In the genomic region with DNA sequence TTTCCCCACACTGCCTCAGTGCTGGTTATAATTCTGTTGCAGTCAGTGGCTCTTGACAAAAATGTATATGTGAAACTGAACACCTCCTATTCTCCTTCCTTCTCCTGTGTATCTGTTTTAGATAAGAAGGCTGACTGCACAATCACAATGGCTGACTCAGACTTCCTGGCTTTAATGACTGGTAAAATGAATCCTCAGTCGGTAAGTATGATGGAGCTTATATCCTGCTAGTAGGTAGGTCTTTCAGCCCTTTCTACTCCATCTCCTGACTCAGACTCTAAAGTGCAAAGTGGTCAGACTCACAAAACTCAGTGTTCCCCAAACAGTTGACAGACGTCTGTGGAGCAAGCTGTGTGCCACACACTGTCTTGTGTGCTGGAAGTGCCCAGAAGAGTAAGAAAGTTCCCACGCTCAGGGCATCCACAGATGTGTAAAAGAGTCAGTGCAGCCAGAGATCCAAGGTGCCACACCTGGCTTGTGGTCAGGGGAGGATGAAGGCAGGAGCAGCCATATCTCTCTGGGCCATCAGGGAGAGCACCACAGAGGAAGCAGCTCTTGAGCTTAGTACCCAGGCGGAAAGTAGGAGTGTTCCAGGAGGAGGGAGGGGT, we compare ENCODE assay signal across 10 cellular contexts. TPM values are rescaled to one million over a fixed set of nuclear protein-coding genes. Genes with fewer than 3 reads are reported as not detected.
DNase-seq lines count a peak whose midpoint lies in the region; ATAC-seq, FAIRE-seq and TF ChIP-seq lines count a peak whose summit lies in the region.
"Had no signal": no experiment of that assay in that cellular context is flagged by ENCODE, and none has a peak within 500 bp of the region (broad histone marks: within the 10 kb centered on the region; RNA-seq: fewer than 3 reads in every experiment).

No MANE protein-coding gene starts in this region.

- intact Hi-C loops in PC-9 (cut with micrococcal nuclease; ENCODE audit: unreplicated experiment): loop anchor here (1.0 to 10.0 kb wide), 5 partner anchors 34 to 134 kb away; partner anchors contain the start of genes ECHDC2 and SCP2

- 68 to 72% (median 68%) methylated on average over 4 of the region's 4 CpGs for WGBS in small intestine, 3 donors

- no TSS peak for BruUV-seq in PC-9 (replicated peaks; lab: Mats Ljungman, UMichigan)

- no peaks in the 10 kb centered on the region for H3K9me2 ChIP-seq in PC-9 (ENCODE audit: insufficient read depth)

- H3K27ac ChIP-seq in PC-9: peak overlapping the region; percentile 74
- H3K27ac ChIP-seq in small intestine (ENCODE audit: low read depth in 1 of 2, low read length in 1 of 2): peak overlapping the region in 1 of 2 donors; percentile 42

- H4K20me1 ChIP-seq in PC-9 (ENCODE audit: insufficient read depth): no peaks in the 10 kb centered on the region

- peak; percentile 58 to 62 for ATAC-seq in activated T-cell treated with anti-CD3 and anti-CD28 coated beads, Interleukin-2, amount 50 U/mL, for 4 hours
- ATAC-seq in GM19463 (IDR thresholded peaks at IDR 0.05; ENCODE audit: unreplicated experiment): no peak

- no peak overlapping the region for H2AFZ ChIP-seq in PC-9

- H3K4me1 ChIP-seq in PC-9 (replicated peaks; ENCODE audit: insufficient read depth) (peaks cover 47% of the 10 kb centered on the region), small intestine (ENCODE audit: control insufficient read depth in 2 of 2, insufficient read depth in 1 of 2, low read depth in 1 of 2, low read length in 1 of 2) (no peaks in the 10 kb centered on the region)

- peaks cover 6% of the 10 kb centered on the region; the same call in 1 of the 2 replicates for H3K36me3 ChIP-seq in PC-9 (ENCODE audit: low read depth)
- peaks cover 0 to 10% of the 10 kb centered on the region in 2 donors for H3K36me3 ChIP-seq in small intestine (ENCODE audit: control insufficient read depth in 2 of 2, insufficient read depth in 2 of 2, low read length in 2 of 2)

- CTCF ChIA-PET in PC-9 (lab: Charles Lee): interaction anchor here (0.5 to 1.1 kb wide), 4 partner anchors 21 to 128 kb away, joined by 3 to 8 read pairs (median 4); no protein-coding TSS in a partner anchor

- H3K4me3 ChIP-seq in PC-9 (no peak overlapping the region), epithelial cell of proximal tubule (ENCODE audit: low read depth, low read length) (no peak overlapping the region), small intestine (ENCODE audit: low read depth in 1 of 2, low read length in 2 of 2) (no peak overlapping the region)

- H3K9me3 Mint-ChIP-seq in activated T-cell treated with anti-CD3 and anti-CD28 coated beads, Interleukin-2, amount 50 U/mL, for 4 hours: no peaks in the 10 kb centered on the region
- H3K9me3 Mint-ChIP-seq: naive B cell had no signal

- TF ChIP-seq CTCF in PC-9 (conservative IDR thresholded peaks at IDR 0.05) (no peak), epithelial cell of proximal tubule (conservative IDR thresholded peaks at IDR 0.05; ENCODE audit: low read depth, low read length) (no peak)

- peaks cover 4% of the 10 kb centered on the region for H3K4me1 Mint-ChIP-seq in activated T-cell treated with anti-CD3 and anti-CD28 coated beads, Interleukin-2, amount 50 U/mL, for 4 hours (ENCODE audit: low read depth)

- no peaks in the 10 kb centered on the region for H3K79me2 ChIP-seq in PC-9 (ENCODE audit: low read depth)

- POLR2A ChIA-PET in PC-9 (lab: Charles Lee; ENCODE audit: unreplicated experiment): interaction anchor here (0.6 to 1.1 kb wide), 9 partner anchors 9 to 1651 kb away, joined by 3 to 10 read pairs (median 6); partner anchors contain the start of gene ZYG11A

- no peak for DNase-seq in activated T-cell treated with anti-CD3 and anti-CD28 coated beads, Interleukin-2, amount 50 U/mL, for 4 hours
- DNase-seq in activated T-cell treated with anti-CD3 and anti-CD28 coated beads, Interleukin-2, amount 50 U/mL, for 1 hour: no peak
- peak; percentile 76 to 98 for DNase-seq in PC-9
- DNase-seq in epithelial cell of proximal tubule (ENCODE audit: low read depth): peak; percentile 52
- DNase-seq in small intestine: peak; percentile 58
- DNase-seq in activated gamma-delta T cell (lab: John Stamatoyannopoulos, UW): no peak
- no peak for DNase-seq in NCI-H2171 treated with DMSO at 0.1 percent for 48 hours (lab: John Stamatoyannopoulos, UW)
- DNase-seq: naive B cell had no signal

- no peaks in the 10 kb centered on the region for H3K9me3 ChIP-seq in PC-9 (ENCODE audit: insufficient read depth, low read depth)
- H3K9me3 ChIP-seq in small intestine (ENCODE audit: control insufficient read depth, low read depth): no peaks in the 10 kb centered on the region

- no peak for FAIRE-seq in small intestine (lab: Jason Lieb, UNC)

- H3K4me3 Mint-ChIP-seq in activated T-cell treated with anti-CD3 and anti-CD28 coated beads, Interleukin-2, amount 50 U/mL, for 4 hours: no peak overlapping the region
- H3K4me3 Mint-ChIP-seq: naive B cell had no signal

- H3K4me2 ChIP-seq in PC-9: peak overlapping the region; percentile 59

- H3K27me3 ChIP-seq in PC-9 (ENCODE audit: insufficient read depth, low read depth) (no peaks in the 10 kb centered on the region), small intestine (ENCODE audit: control insufficient read depth in 2 of 2, insufficient read depth in 2 of 2, low read length in 2 of 2) (no peaks in the 10 kb centered on the region)

- peaks cover 31% of the 10 kb centered on the region for H3K36me3 Mint-ChIP-seq in activated T-cell treated with anti-CD3 and anti-CD28 coated beads, Interleukin-2, amount 50 U/mL, for 4 hours (ENCODE audit: insufficient read depth)

- no peaks in the 10 kb centered on the region for H3K27me3 Mint-ChIP-seq in activated T-cell treated with anti-CD3 and anti-CD28 coated beads, Interleukin-2, amount 50 U/mL, for 4 hours (ENCODE audit: low read depth)
- H3K27me3 Mint-ChIP-seq: naive B cell had no signal

- H3F3A ChIP-seq in PC-9 (ENCODE audit: insufficient read depth, low read depth): peaks cover 42% of the 10 kb centered on the region

RNA-seq across cellular contexts. Expression of gene PODN, which starts 14.2 kb away (rescaled TPM):
- total RNA-seq in activated T-cell treated with anti-CD3 and anti-CD28 coated beads, Interleukin-2, amount 50 U/mL, for 4 hours: under 1 TPM in 2 of 3 donors, not detected in 1; 0.11 to 0.23 TPM
- total RNA-seq in PC-9 (2021) (not detected in 2 replicates), epithelial cell of proximal tubule (0.06 TPM in 1 of 2 replicates, not detected in the other)
- polyA plus RNA-seq in small intestine: 10 to 100 TPM in 1 of 3 donors, 1 to 10 TPM in 1, under 1 TPM in 1; 0.45 to 26.4 (median 1.6) TPM
- total RNA-seq: T-helper 2 cell treated with Interferon-gamma antibody and Interleukin-4, amounts not matched to agents 100 ng/mL and 5 ng/mL, for 36 hours had no signal

Comparison
In these comparisons a context has a peak if more than half of its experiments do, and no peak if none do; other contexts are left out.
1. DNase-seq: peak in PC-9 (2 of 2), epithelial cell of proximal tubule (single experiment) and small intestine (single experiment); none in activated T-cell treated with anti-CD3 and anti-CD28 coated beads, Interleukin-2, amount 50 U/mL, for 4 hours (single experiment), activated T-cell treated with anti-CD3 and anti-CD28 coated beads, Interleukin-2, amount 50 U/mL, for 1 hour (single experiment), activated gamma-delta T cell (single experiment) and NCI-H2171 treated with DMSO at 0.1 percent for 48 hours (single experiment).